In the genomic region with DNA sequence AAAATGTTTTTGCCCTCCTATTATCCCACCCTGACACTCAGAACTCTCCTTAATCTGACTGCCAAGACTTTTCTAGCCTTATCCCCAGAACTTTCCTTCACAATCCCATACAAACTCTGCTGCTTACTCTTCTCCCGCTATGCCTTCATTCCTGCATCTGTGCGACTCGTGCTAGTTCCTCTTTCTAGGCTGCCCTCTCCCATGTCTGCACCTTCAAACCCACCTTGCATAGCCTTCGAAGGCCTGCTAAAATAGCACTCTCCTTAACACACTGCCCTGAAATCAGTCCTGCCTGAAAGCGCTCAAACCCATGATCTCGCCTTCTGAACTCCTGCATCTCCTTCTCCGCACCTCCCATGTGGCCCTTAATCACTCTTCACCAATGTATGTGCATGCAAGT, we compare ENCODE assay signal across 24 cellular contexts. TPM values are rescaled to one million over a fixed set of nuclear protein-coding genes. Genes with fewer than 3 reads are reported as not detected.
A peak's percentile ranks its signal among the peaks of the same experiment; 100 is the strongest.
DNase-seq lines count a peak whose midpoint lies in the region; ATAC-seq and TF ChIP-seq lines count a peak whose summit lies in the region.
"Had no signal": no experiment of that assay in that cellular context is flagged by ENCODE, and none has a peak within 500 bp of the region (broad histone marks: within the 10 kb centered on the region; RNA-seq: fewer than 3 reads in every experiment).

No MANE protein-coding gene starts in this region.

- H3K27ac Mint-ChIP-seq in stimulated activated naive CD8-positive, alpha-beta T cell treated with anti-CD3 and anti-CD28 coated beads, Interleukin-15, Interleukin-2, amounts not matched to agents 100 ng/mL and 50 ng/mL, for 24 hours, result peak overlapping the region; percentile 43
- no peak overlapping the region for H3K27ac Mint-ChIP-seq in activated T-helper 2 cell treated with anti-CD3 and anti-CD28 coated beads, Interferon-gamma antibody, Interleukin-2, Interleukin-4, amounts not matched to agents 10 μg/mL and 5 μg/mL and 100 μg/mL, durations not matched to agents 14 hours and 24 hours and 36 hours
- H3K27ac Mint-ChIP-seq: activated CD4-positive, alpha-beta memory T cell treated with anti-CD3 and anti-CD28 coated beads, Interleukin-2, amount 10 ng/mL, durations not matched to agents 7 days and 5 days; neural progenitor cell had no signal

- no peak for DNase-seq in stimulated activated naive CD8-positive, alpha-beta T cell treated with anti-CD3 and anti-CD28 coated beads, Interleukin-15, Interleukin-2, amounts not matched to agents 100 U/mL and 50 U/mL, for 24 hours
- DNase-seq in mesenteric fat pad (ENCODE audit: low spot score) (peak; percentile 30), upper lobe of left lung (no peak), MG63 (no peak), NCI-H2107 treated with DMSO at 0.1 percent for 48 hours (lab: John Stamatoyannopoulos, UW; ENCODE audit: unreplicated experiment) (no peak)
- no peak for DNase-seq in activated T-helper 2 cell treated with anti-CD3 and anti-CD28 coated beads, Interferon-gamma antibody, Interleukin-2, Interleukin-4, amounts not matched to agents 10 μg/mL and 5 μg/mL and 100 μg/mL, durations not matched to agents 14 hours and 24 hours and 36 hours (ENCODE audit: low spot score)
- DNase-seq: activated CD4-positive, alpha-beta memory T cell treated with anti-CD3 and anti-CD28 coated beads, Interleukin-2, amount 10 ng/mL, durations not matched to agents 7 days and 5 days; activated CD4-positive, alpha-beta T cell treated with anti-CD3 and anti-CD28 coated beads for 1 hour; activated naive CD4-positive, alpha-beta T cell treated with anti-CD3 and anti-CD28 coated beads, Interleukin-2, amount 50 U/mL, for 16 hours; CD4-positive, alpha-beta memory T cell; left colon; NCI-H1048; NCI-H187; NCI-H2171; NCI-H82; small intestine; stomach; thyroid gland had no signal

- no peak overlapping the region for H3K4me3 ChIP-seq in upper lobe of left lung
- no peak overlapping the region for H3K4me3 ChIP-seq in MG63
- H3K4me3 ChIP-seq: neural progenitor cell, SK-N-MC, stomach, thyroid gland had no signal

- no peaks in the 10 kb centered on the region for H3K9me3 Mint-ChIP-seq in stimulated activated naive CD8-positive, alpha-beta T cell treated with anti-CD3 and anti-CD28 coated beads, Interleukin-15, Interleukin-2, amounts not matched to agents 100 ng/mL and 50 ng/mL, for 24 hours
- no peaks in the 10 kb centered on the region for H3K9me3 Mint-ChIP-seq in activated T-helper 2 cell treated with anti-CD3 and anti-CD28 coated beads, Interferon-gamma antibody, Interleukin-2, Interleukin-4, amounts not matched to agents 10 μg/mL and 5 μg/mL and 100 μg/mL, durations not matched to agents 14 hours and 24 hours and 36 hours
- H3K9me3 Mint-ChIP-seq: activated CD4-positive, alpha-beta memory T cell treated with anti-CD3 and anti-CD28 coated beads, Interleukin-2, amount 10 ng/mL, durations not matched to agents 7 days and 5 days; neural progenitor cell had no signal

- peak overlapping the region; percentile 26 for H3K27ac ChIP-seq in angular gyrus (ENCODE audit: low read depth, low read length)
- H3K27ac ChIP-seq in upper lobe of left lung, result peak overlapping the region in 3 of 4 donors; percentile 22 to 72 (median 41)
- H3K27ac ChIP-seq: neural progenitor cell, RWPE1, SK-N-MC, thyroid gland had no signal

- no peaks in the 10 kb centered on the region for H3K27me3 ChIP-seq in upper lobe of left lung
- no peaks in the 10 kb centered on the region for H3K27me3 ChIP-seq in MG63
- H3K27me3 ChIP-seq: neural progenitor cell, stomach, thyroid gland had no signal

- no peak for TF ChIP-seq EP300 in upper lobe of left lung (IDR thresholded peaks at IDR 0.05)

- no peaks in the 10 kb centered on the region for H3K36me3 Mint-ChIP-seq in stimulated activated naive CD8-positive, alpha-beta T cell treated with anti-CD3 and anti-CD28 coated beads, Interleukin-15, Interleukin-2, amounts not matched to agents 100 ng/mL and 50 ng/mL, for 24 hours (ENCODE audit: low read depth)
- no peaks in the 10 kb centered on the region for H3K36me3 Mint-ChIP-seq in activated T-helper 2 cell treated with anti-CD3 and anti-CD28 coated beads, Interferon-gamma antibody, Interleukin-2, Interleukin-4, amounts not matched to agents 10 μg/mL and 5 μg/mL and 100 μg/mL, durations not matched to agents 14 hours and 24 hours and 36 hours (ENCODE audit: low read depth)
- H3K36me3 Mint-ChIP-seq: CD4-positive, alpha-beta memory T cell; neural progenitor cell had no signal

- H3K4me1 ChIP-seq in upper lobe of left lung, result peaks cover 0 to 10% (median 6%) of the 10 kb centered on the region in 4 donors
- H3K4me1 ChIP-seq: neural progenitor cell, thyroid gland had no signal

- no peak overlapping the region for H3K4me3 Mint-ChIP-seq in stimulated activated naive CD8-positive, alpha-beta T cell treated with anti-CD3 and anti-CD28 coated beads, Interleukin-15, Interleukin-2, amounts not matched to agents 100 ng/mL and 50 ng/mL, for 24 hours
- H3K4me3 Mint-ChIP-seq in activated T-helper 2 cell treated with anti-CD3 and anti-CD28 coated beads, Interferon-gamma antibody, Interleukin-2, Interleukin-4, amounts not matched to agents 10 μg/mL and 5 μg/mL and 100 μg/mL, durations not matched to agents 14 hours and 24 hours and 36 hours (ENCODE audit: low read depth), result no peak overlapping the region
- H3K4me3 Mint-ChIP-seq: activated CD4-positive, alpha-beta memory T cell treated with anti-CD3 and anti-CD28 coated beads, Interleukin-2, amount 10 ng/mL, durations not matched to agents 7 days and 5 days; neural progenitor cell had no signal

- TF ChIP-seq CTCF in upper lobe of left lung (IDR thresholded peaks at IDR 0.05), result no peak

- ATAC-seq in stimulated activated naive CD8-positive, alpha-beta T cell treated with anti-CD3 and anti-CD28 coated beads, Interleukin-15, Interleukin-2, amounts not matched to agents 100 U/mL and 50 U/mL, for 24 hours, result no peak
- no peak for ATAC-seq in upper lobe of left lung (ENCODE audit: low FRiP score in 2 of 2)
- ATAC-seq: left colon had no signal

- no peak for TF ChIP-seq POLR2A in upper lobe of left lung (IDR thresholded peaks at IDR 0.05)

- H3K4me1 Mint-ChIP-seq in stimulated activated naive CD8-positive, alpha-beta T cell treated with anti-CD3 and anti-CD28 coated beads, Interleukin-15, Interleukin-2, amounts not matched to agents 100 ng/mL and 50 ng/mL, for 24 hours (ENCODE audit: low read depth), result peaks cover 50% of the 10 kb centered on the region
- peaks cover 45% of the 10 kb centered on the region for H3K4me1 Mint-ChIP-seq in activated T-helper 2 cell treated with anti-CD3 and anti-CD28 coated beads, Interferon-gamma antibody, Interleukin-2, Interleukin-4, amounts not matched to agents 10 μg/mL and 5 μg/mL and 100 μg/mL, durations not matched to agents 14 hours and 24 hours and 36 hours (ENCODE audit: low read depth)

- intact Hi-C loops in activated T-helper 2 cell treated with anti-CD3 and anti-CD28 coated beads, Interferon-gamma antibody, Interleukin-2, Interleukin-4, amounts not matched to agents 10 μg/mL and 5 μg/mL and 100 μg/mL, durations not matched to agents 14 hours and 24 hours and 36 hours (cut with micrococcal nuclease), result no loop called here

- H3K9me3 ChIP-seq in upper lobe of left lung (no peaks in the 10 kb centered on the region), MG63 (no peaks in the 10 kb centered on the region)
- H3K9me3 ChIP-seq: stomach, thyroid gland had no signal

- H3K36me3 ChIP-seq in upper lobe of left lung (no peaks in the 10 kb centered on the region), MG63 (no peaks in the 10 kb centered on the region)
- H3K36me3 ChIP-seq: neural progenitor cell, stomach, thyroid gland had no signal

- H3K27me3 Mint-ChIP-seq in stimulated activated naive CD8-positive, alpha-beta T cell treated with anti-CD3 and anti-CD28 coated beads, Interleukin-15, Interleukin-2, amounts not matched to agents 100 ng/mL and 50 ng/mL, for 24 hours, result peaks cover 3% of the 10 kb centered on the region
- peaks cover 2% of the 10 kb centered on the region for H3K27me3 Mint-ChIP-seq in activated T-helper 2 cell treated with anti-CD3 and anti-CD28 coated beads, Interferon-gamma antibody, Interleukin-2, Interleukin-4, amounts not matched to agents 10 μg/mL and 5 μg/mL and 100 μg/mL, durations not matched to agents 14 hours and 24 hours and 36 hours (ENCODE audit: low read depth)

- WGBS in upper lobe of left lung, 2 donors, result 84 to 91% methylated on average over 7 of the region's 7 CpGs

RNA-seq across cellular contexts. Expression of gene NCF2, which starts 2.5 kb away (rescaled TPM):
- 40.8 TPM for total RNA-seq in mesenteric fat pad
- 100 to 1,000 TPM in 4 of 6 donors, 10 to 100 TPM in 2; 68.5 to 202 (median 143) TPM for total RNA-seq in upper lobe of left lung
- total RNA-seq in MG63 (2014; rRNA removed; shearing (Covaris generic); ENCODE audit: low replicate concordance), result 0.53 and 0.64 TPM in 2 replicates
- total RNA-seq in activated T-helper 2 cell treated with anti-CD3 and anti-CD28 coated beads, Interferon-gamma antibody, Interleukin-2, Interleukin-4, amounts not matched to agents 10 μg/mL and 5 μg/mL and 100 μg/mL, durations not matched to agents 14 hours and 24 hours and 36 hours, result 2.2 and 2.6 TPM in 2 replicates
- total RNA-seq: lung microvascular endothelial cell had no signal

RNA-seq across cellular contexts. Expression of gene ARPC5, which starts 42.9 kb away (rescaled TPM):
- total RNA-seq in mesenteric fat pad (109 TPM), upper lobe of left lung (100 to 1,000 TPM in 4 of 6 donors, 10 to 100 TPM in 2; 28.3 to 193 (median 109) TPM)
- 232 and 372 TPM in 2 replicates for total RNA-seq in MG63 (2014; rRNA removed; shearing (Covaris generic); ENCODE audit: low replicate concordance)
- 160 and 169 TPM in 2 replicates for total RNA-seq in activated T-helper 2 cell treated with anti-CD3 and anti-CD28 coated beads, Interferon-gamma antibody, Interleukin-2, Interleukin-4, amounts not matched to agents 10 μg/mL and 5 μg/mL and 100 μg/mL, durations not matched to agents 14 hours and 24 hours and 36 hours

Comparison
In these comparisons a context has a peak if more than half of its experiments do, and no peak if none do; other contexts are left out.
1. RNA of gene NCF2, which starts 2.5 kb away (total RNA-seq): 68.5 to 202 TPM in upper lobe of left lung and 40.8 TPM in mesenteric fat pad (single experiment); 2.2 to 2.6 TPM in activated T-helper 2 cell treated with anti-CD3 and anti-CD28 coated beads, Interferon-gamma antibody, Interleukin-2, Interleukin-4, amounts not matched to agents 10 μg/mL and 5 μg/mL and 100 μg/mL, durations not matched to agents 14 hours and 24 hours and 36 hours and 0.53 to 0.64 TPM in MG63; every median in the first group is over 10 times any median in the second.